In the genomic region with DNA sequence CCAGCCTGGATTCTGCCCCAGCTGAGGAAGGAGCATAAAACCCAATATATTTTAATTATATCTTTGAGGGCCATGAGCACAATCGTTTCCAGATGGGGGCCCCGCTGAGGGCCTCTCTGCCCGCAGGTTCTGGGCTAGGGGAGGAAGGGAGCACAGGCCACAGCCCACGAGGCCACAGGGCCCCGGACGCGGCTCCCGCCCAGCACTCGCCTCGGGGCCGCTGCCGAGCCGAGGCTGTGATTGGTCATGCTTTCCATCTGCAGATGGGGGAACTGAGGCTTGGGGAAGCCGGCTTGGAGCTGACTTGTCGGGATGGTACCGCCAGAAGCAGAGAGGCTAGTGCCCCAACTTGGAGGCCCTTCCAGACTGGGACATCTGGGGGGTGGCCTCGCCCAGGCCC, we compare ENCODE assay signal across 32 cellular contexts. TPM values are rescaled to one million over a fixed set of nuclear protein-coding genes. Genes with fewer than 3 reads are reported as not detected.
"Had no signal": no experiment of that assay in that cellular context is flagged by ENCODE, and none has a peak within 500 bp of the region (broad histone marks: within the 10 kb centered on the region; RNA-seq: fewer than 3 reads in every experiment).

No MANE protein-coding gene starts in this region.

- H3K36me3 ChIP-seq: ascending aorta, cardiac muscle cell, SJCRH30 had no signal

- H3K9me3 Mint-ChIP-seq: activated CD4-positive, alpha-beta T cell treated with anti-CD3 and anti-CD28 coated beads, Interleukin-2, amount 10 ng/mL, durations not matched to agents 7 days and 5 days; activated naive CD4-positive, alpha-beta T cell treated with anti-CD3 and anti-CD28 coated beads, Interleukin-2, amount 50 U/mL, for 24 hours; activated naive CD8-positive, alpha-beta T cell treated with anti-CD3 and anti-CD28 coated beads, Interleukin-2, amount 10 ng/mL, durations not matched to agents 7 days and 5 days; activated T-cell treated with anti-CD3 and anti-CD28 coated beads, Interleukin-2, amount 50 U/mL, for 24 hours; activated T-helper 2 cell treated with anti-CD3 and anti-CD28 coated beads, Interferon-gamma antibody, Interleukin-2, Interleukin-4, amounts not matched to agents 10 μg/mL and 5 μg/mL and 100 μg/mL, durations not matched to agents 14 hours and 24 hours and 36 hours; T-helper 1 cell treated with Interleukin-12 subunit alpha and Interleukin-12 subunit beta and Interleukin-4 antibody, amounts not matched to agents 30 μg/mL and 1 μg/mL, for 36 hours; T-helper 2 cell treated with Interferon-gamma antibody and Interleukin-4, amounts not matched to agents 5 μg/mL and 100 μg/mL, for 36 hours; WTC11 had no signal

- H3K27ac ChIP-seq: ascending aorta, cardiac muscle cell, KMS-11, PC-9, SJCRH30 had no signal

- H3K4me1 ChIP-seq: ascending aorta had no signal

- H3K27ac Mint-ChIP-seq: activated CD4-positive, alpha-beta T cell treated with anti-CD3 and anti-CD28 coated beads for 36 hours; activated CD4-positive, alpha-beta T cell treated with anti-CD3 and anti-CD28 coated beads, Interleukin-2, amount 10 ng/mL, durations not matched to agents 7 days and 5 days; activated CD8-positive, alpha-beta T cell treated with anti-CD3 and anti-CD28 coated beads, Interleukin-2, amount 10 ng/mL, durations not matched to agents 7 days and 5 days; activated naive CD4-positive, alpha-beta T cell treated with anti-CD3 and anti-CD28 coated beads, Interleukin-2, amount 50 U/mL, for 24 hours; activated naive CD8-positive, alpha-beta T cell treated with anti-CD3 and anti-CD28 coated beads, Interleukin-2, amount 10 ng/mL, durations not matched to agents 7 days and 5 days; activated T-cell treated with anti-CD3 and anti-CD28 coated beads, Interleukin-2, amount 50 U/mL, for 24 hours; activated T-helper 2 cell treated with anti-CD3 and anti-CD28 coated beads, Interferon-gamma antibody, Interleukin-2, Interleukin-4, amounts not matched to agents 10 μg/mL and 5 μg/mL and 100 μg/mL, durations not matched to agents 14 hours and 24 hours and 36 hours; T-helper 2 cell treated with Interferon-gamma antibody and Interleukin-4, amounts not matched to agents 5 μg/mL and 100 μg/mL, for 36 hours; WTC11 had no signal

- H3K4me3 Mint-ChIP-seq: activated CD4-positive, alpha-beta T cell treated with anti-CD3 and anti-CD28 coated beads for 36 hours; activated CD4-positive, alpha-beta T cell treated with anti-CD3 and anti-CD28 coated beads, Interleukin-2, amount 10 ng/mL, durations not matched to agents 7 days and 5 days; activated CD8-positive, alpha-beta T cell treated with anti-CD3 and anti-CD28 coated beads, Interleukin-2, amount 10 ng/mL, durations not matched to agents 7 days and 5 days; activated naive CD4-positive, alpha-beta T cell treated with anti-CD3 and anti-CD28 coated beads, Interleukin-2, amount 50 U/mL, for 24 hours; activated naive CD8-positive, alpha-beta T cell treated with anti-CD3 and anti-CD28 coated beads, Interleukin-2, amount 10 ng/mL, durations not matched to agents 7 days and 5 days; activated T-cell treated with anti-CD3 and anti-CD28 coated beads, Interleukin-2, amount 50 U/mL, for 24 hours; T-helper 1 cell treated with Interleukin-12 subunit alpha and Interleukin-12 subunit beta and Interleukin-4 antibody, amounts not matched to agents 30 μg/mL and 1 μg/mL, for 36 hours; T-helper 2 cell treated with Interferon-gamma antibody and Interleukin-4, amounts not matched to agents 5 μg/mL and 100 μg/mL, for 36 hours; WTC11 had no signal

- H3K36me3 Mint-ChIP-seq: activated naive CD4-positive, alpha-beta T cell treated with anti-CD3 and anti-CD28 coated beads, Interleukin-2, amount 50 U/mL, for 24 hours; activated naive CD8-positive, alpha-beta T cell treated with anti-CD3 and anti-CD28 coated beads, Interleukin-2, amount 10 ng/mL, durations not matched to agents 7 days and 5 days; WTC11 had no signal

- ATAC-seq: activated CD4-positive, alpha-beta T cell treated with anti-CD3 and anti-CD28 coated beads for 36 hours; activated CD4-positive, CD25-positive, alpha-beta regulatory T cell treated with anti-CD3 and anti-CD28 coated beads, Interleukin-2, amount 50 U/mL, for 24 hours; activated CD8-positive, alpha-beta T cell treated with anti-CD3 and anti-CD28 coated beads, Interleukin-2, amount 10 ng/mL, durations not matched to agents 7 days and 5 days; WTC11 had no signal

- H3K27me3 Mint-ChIP-seq: activated CD4-positive, alpha-beta T cell treated with anti-CD3 and anti-CD28 coated beads for 36 hours; activated CD4-positive, alpha-beta T cell treated with anti-CD3 and anti-CD28 coated beads, Interleukin-2, amount 10 ng/mL, durations not matched to agents 7 days and 5 days; activated naive CD4-positive, alpha-beta T cell treated with anti-CD3 and anti-CD28 coated beads, Interleukin-2, amount 50 U/mL, for 24 hours; activated naive CD8-positive, alpha-beta T cell treated with anti-CD3 and anti-CD28 coated beads, Interleukin-2, amount 10 ng/mL, durations not matched to agents 7 days and 5 days; activated T-cell treated with anti-CD3 and anti-CD28 coated beads, Interleukin-2, amount 50 U/mL, for 24 hours had no signal

- H3K9me3 ChIP-seq: ascending aorta, SJCRH30, SK-N-SH had no signal

- H3K9ac ChIP-seq: KMS-11, SK-N-SH had no signal

- DNase-seq: activated CD4-positive, alpha-beta T cell treated with anti-CD3 and anti-CD28 coated beads for 36 hours; activated CD4-positive, alpha-beta T cell treated with anti-CD3 and anti-CD28 coated beads, Interleukin-2, amount 10 ng/mL, durations not matched to agents 7 days and 5 days; activated CD4-positive, alpha-beta T cell treated with anti-CD3 and anti-CD28 coated beads, Interleukin-2, amount 50 U/mL, for 48 hours; activated CD8-positive, alpha-beta T cell treated with anti-CD3 and anti-CD28 coated beads, Interleukin-2, amount 10 ng/mL, durations not matched to agents 7 days and 5 days; activated gamma-delta T cell; activated naive CD4-positive, alpha-beta T cell treated with Interleukin-2 at 50 U/mL for 16 hours; activated naive CD8-positive, alpha-beta T cell treated with anti-CD3 and anti-CD28 coated beads, Interleukin-2, amount 10 ng/mL, durations not matched to agents 7 days and 5 days; activated T-cell treated with anti-CD3 and anti-CD28 coated beads, Interleukin-2, amount 50 U/mL, for 24 hours; amygdala; MM.1S; MV-4-11; NCI-H1092; NCI-H146; NCI-H187; NCI-H2029 treated with DMSO at 0.1 percent for 48 hours; NCI-H2107; NCI-H510A; NCI-H748 treated with DMSO at 0.1 percent for 48 hours; PC-9; SHP77 had no signal

- H3K4me3 ChIP-seq: ascending aorta, cardiac muscle cell, PC-9, SJCRH30 had no signal

- H3K4me1 Mint-ChIP-seq: activated naive CD4-positive, alpha-beta T cell treated with anti-CD3 and anti-CD28 coated beads, Interleukin-2, amount 50 U/mL, for 24 hours; WTC11 had no signal

- H3K27me3 ChIP-seq: ascending aorta, cardiac muscle cell, SJCRH30 had no signal

- H3K4me2 ChIP-seq: KMS-11, PC-9, SK-N-SH had no signal

RNA-seq across cellular contexts. Expression of gene FGFR3, which starts 37.8 kb away (rescaled TPM):
- total RNA-seq: OCI-LY7 had no signal
